Comparison of ENCODE assay signal across 20 cellular contexts in the genomic region with DNA sequence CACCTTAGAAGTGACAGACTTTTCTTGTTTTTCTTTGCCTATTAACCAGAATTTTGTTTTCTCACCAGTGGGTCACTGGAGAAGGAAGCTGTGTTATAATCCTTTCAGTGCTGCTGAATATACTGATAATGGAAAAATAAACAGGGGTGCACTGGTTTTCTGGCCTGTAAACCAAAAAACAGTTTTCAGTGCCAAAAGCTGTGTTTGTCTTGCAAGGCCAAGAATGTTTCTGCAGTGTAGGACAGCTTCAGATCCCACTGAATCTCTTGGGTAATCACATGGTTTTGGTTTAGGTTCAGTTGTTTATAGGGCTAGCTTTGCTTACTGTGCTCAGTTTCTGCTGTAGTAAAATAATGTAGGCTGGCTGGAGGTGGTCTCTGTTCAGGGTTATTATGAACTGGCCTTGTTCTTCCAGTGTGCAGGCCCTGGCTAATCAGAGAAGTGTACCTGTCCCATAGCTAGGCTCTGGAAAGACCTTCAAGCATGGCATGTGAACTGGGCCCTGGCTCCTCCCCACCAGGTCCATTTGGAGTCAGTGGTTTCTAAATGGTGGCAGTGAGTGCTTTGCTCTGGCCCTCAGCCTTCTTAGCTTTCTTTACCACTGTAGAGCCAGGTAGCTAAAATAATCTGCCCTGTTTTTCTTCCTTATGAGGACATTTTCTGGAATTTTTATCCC. TPM values are rescaled to one million over a fixed set of nuclear protein-coding genes. Genes with fewer than 3 reads are reported as not detected.
A peak's percentile ranks its signal among the peaks of the same experiment; 100 is the strongest.
DNase-seq lines count a peak whose midpoint lies in the region; ATAC-seq and TF ChIP-seq lines count a peak whose summit lies in the region.
"Had no signal": no experiment of that assay in that cellular context is flagged by ENCODE, and none has a peak within 500 bp of the region (broad histone marks: within the 10 kb centered on the region; RNA-seq: fewer than 3 reads in every experiment).

No MANE protein-coding gene starts in this region.

- ATAC-seq in sciatic nerve (peak; percentile 69), GM21786 (IDR thresholded peaks at IDR 0.05; ENCODE audit: unreplicated experiment) (no peak)
- ATAC-seq: effector memory CD8-positive, alpha-beta T cell; naive thymus-derived CD4-positive, alpha-beta T cell; SK-N-SH treated with all-trans-retinoic acid at 6 μM for 48 hours had no signal

- H3K4me3 ChIP-seq in AG04450 (ENCODE audit: low read depth, low read length) (no peak overlapping the region), adrenal gland (no peak overlapping the region), fibroblast of villous mesenchyme (ENCODE audit: low read depth, low read length) (no peak overlapping the region)
- H3K4me3 ChIP-seq: uterus had no signal

- H3K27me3 ChIP-seq in AG04450 (ENCODE audit: control insufficient read depth, insufficient read depth, low read length) (no peaks in the 10 kb centered on the region), adrenal gland (no peaks in the 10 kb centered on the region)
- H3K27me3 ChIP-seq: uterus had no signal

- H3K9me3 ChIP-seq in AG04450 (ENCODE audit: control insufficient read depth, insufficient read depth, low read length), result no peaks in the 10 kb centered on the region
- no peaks in the 10 kb centered on the region for H3K9me3 ChIP-seq in adrenal gland (replicated peaks in 1 of 3)
- H3K9me3 ChIP-seq: uterus had no signal

- TF ChIP-seq CTCF in AG04450 (IDR thresholded peaks at IDR 0.05; ENCODE audit: low read depth, low read length) (no peak), adrenal gland (IDR thresholded peaks at IDR 0.05) (no peak), fibroblast of villous mesenchyme (IDR thresholded peaks at IDR 0.05; ENCODE audit: insufficient read depth, low read depth, low read length) (no peak)

- POLR2A ChIA-PET in AG04450 (lab: Yijun Ruan, JAX), result interaction anchor here (0.6 kb wide), 1 partner anchor 16 kb away, joined by 4 read pairs; no protein-coding TSS in a partner anchor

- CTCF ChIA-PET in AG04450 (lab: Charles Lee), result interaction anchor here (0.7 to 1.1 kb wide), 2 partner anchors 45 to 251 kb away, joined by 3 to 4 read pairs; no protein-coding TSS in a partner anchor

- TF ChIP-seq POLR2A in adrenal gland (IDR thresholded peaks at IDR 0.05), result no peak

- peak overlapping the region; percentile 34 for H3K27ac ChIP-seq in AG04450 (ENCODE audit: low read depth, low read length)
- H3K27ac ChIP-seq in adrenal gland, result peak overlapping the region in 3 of 5 donors; percentile 24 to 52 (median 48)
- H3K27ac ChIP-seq in substantia nigra (ENCODE audit: low read depth, low read length, poor library complexity, severe bottlenecking), result no peak overlapping the region

- intact Hi-C loops in adrenal gland (cut with DNase I), result no loop called here
- intact Hi-C loops in sciatic nerve (cut with DNase I), result no loop called here

- H3K4me1 ChIP-seq in adrenal gland (replicated peaks in 1 of 2), result peaks cover 8 to 68% of the 10 kb centered on the region in 2 donors
- H3K4me1 ChIP-seq: uterus had no signal

- DNase-seq in AG04450 (ENCODE audit: low read depth, low spot score) (peak; percentile 44), adrenal gland (no peak), fibroblast of villous mesenchyme (ENCODE audit: low read depth) (peak; percentile 87), sciatic nerve (ENCODE audit: low spot score) (no peak), HPDE6-E6E7 (ENCODE audit: extremely low spot score) (no peak), substantia nigra (lab: John Stamatoyannopoulos, UW) (no peak), GM19240 (ENCODE audit: insufficient read length, low spot score) (no peak)
- DNase-seq: activated CD8-positive, alpha-beta memory T cell treated with anti-CD3 and anti-CD28 coated beads for 24 hours; effector memory CD8-positive, alpha-beta T cell; glutamatergic neuron; HCEC 1CT; KG1; kidney glomerular epithelial cell; naive thymus-derived CD4-positive, alpha-beta T cell; NCI-H1417 treated with DMSO at 0.1 percent for 48 hours; NCI-H510A treated with DMSO at 0.1 percent for 48 hours; stimulated activated CD4-positive, alpha-beta T cell treated with anti-CD3 and anti-CD28 coated beads, Interleukin-2, amount 100 ng/mL, for 48 hours; uterus had no signal

- no peaks in the 10 kb centered on the region for H3K36me3 ChIP-seq in adrenal gland (replicated peaks in 1 of 2)
- H3K36me3 ChIP-seq: uterus had no signal

RNA-seq across cellular contexts. Expression of a gene that starts 18.7 kb away (rescaled TPM):
- polyA plus RNA-seq in AG04450 (2011; rRNA removed) (35.8 and 48.4 TPM in 2 replicates), adrenal gland (100 to 1,000 TPM in 1 of 3 donors, 10 to 100 TPM in 2; 83.9 to 123 (median 85.5) TPM)
- polyA minus RNA-seq in AG04450 (2011; rRNA and poly(A)+ RNA removed), result 32.8 and 46.0 TPM in 2 replicates
- total RNA-seq in adrenal gland (10 to 100 TPM; 47.3 to 92.7 (median 60.1) TPM), fibroblast of villous mesenchyme (14.5 and 16.8 TPM in 2 replicates), sciatic nerve (71.4 TPM)

Comparison
In these comparisons a context has a peak if more than half of its experiments do, and no peak if none do; other contexts are left out.
1. DNase-seq: peak in AG04450 (single experiment) and fibroblast of villous mesenchyme (single experiment); none in adrenal gland (0 of 7), sciatic nerve (single experiment), HPDE6-E6E7 (single experiment), substantia nigra (0 of 49) and GM19240 (single experiment).